Comparison of ENCODE assay signal across 14 cellular contexts in the genomic region with DNA sequence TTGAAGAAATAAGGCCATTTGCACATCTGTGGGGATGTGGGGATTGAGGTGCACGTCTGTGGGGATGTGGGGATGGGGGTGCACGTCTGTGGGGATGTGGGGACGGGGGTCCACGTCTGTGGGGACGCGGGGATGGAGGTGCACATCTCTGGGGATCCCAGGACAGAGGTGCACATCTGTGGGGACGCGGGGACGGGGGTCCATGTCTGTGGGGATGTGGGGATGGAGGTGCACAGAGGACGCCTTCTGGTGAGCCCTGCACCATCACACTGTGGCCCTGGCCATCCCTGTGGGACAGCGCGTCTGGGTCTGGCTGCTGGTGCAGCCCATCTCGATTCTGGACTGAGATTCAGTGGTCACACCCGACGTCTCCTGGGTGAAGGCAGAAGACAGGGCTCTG.
DNase-seq lines count a peak whose midpoint lies in the region; ATAC-seq and TF ChIP-seq lines count a peak whose summit lies in the region.
"Had no signal": no experiment of that assay in that cellular context is flagged by ENCODE, and none has a peak within 500 bp of the region (broad histone marks: within the 10 kb centered on the region; RNA-seq: fewer than 3 reads in every experiment).

No MANE protein-coding gene starts in this region.

- ATAC-seq in Right ventricle myocardium inferior (no peak), left ventricle myocardium superior (no peak), T-helper 17 cell (no peak), aorta (ENCODE audit: low FRiP score) (no peak), HG03097 (IDR thresholded peaks at IDR 0.05; ENCODE audit: low FRiP score, unreplicated experiment) (no peak)
- ATAC-seq in naive thymus-derived CD8-positive, alpha-beta T cell, result no peak

- no peaks in the 10 kb centered on the region for H3K36me3 ChIP-seq in aorta (ENCODE audit: control insufficient read depth in 1 of 2, insufficient read depth in 2 of 2, low read length in 1 of 2)
- no peaks in the 10 kb centered on the region for H3K36me3 ChIP-seq in BE2C

- H3K9me3 Mint-ChIP-seq in naive thymus-derived CD8-positive, alpha-beta T cell, result no peaks in the 10 kb centered on the region

- H3K27me3 ChIP-seq in aorta (ENCODE audit: control insufficient read depth in 1 of 2, insufficient read depth in 2 of 2, low read length in 1 of 2) (no peaks in the 10 kb centered on the region), BE2C (no peaks in the 10 kb centered on the region)

- no peaks in the 10 kb centered on the region for H3K27me3 Mint-ChIP-seq in T-helper 17 cell
- no peaks in the 10 kb centered on the region for H3K27me3 Mint-ChIP-seq in naive thymus-derived CD8-positive, alpha-beta T cell

- H3K27ac Mint-ChIP-seq in T-helper 17 cell, result peak overlapping the region; percentile 97
- peak overlapping the region; percentile 90 to 100 (median 100) for H3K27ac Mint-ChIP-seq in naive thymus-derived CD8-positive, alpha-beta T cell

- intact Hi-C loops in Right ventricle myocardium inferior (cut with DNase I), result no loop called here
- intact Hi-C loops in left ventricle myocardium superior (cut with micrococcal nuclease), result no loop called here
- intact Hi-C loops in aorta (cut with DNase I), result no loop called here

- no peak overlapping the region for H3K4me3 Mint-ChIP-seq in T-helper 17 cell
- H3K4me3 Mint-ChIP-seq in naive thymus-derived CD8-positive, alpha-beta T cell, result no peak overlapping the region

- H3K36me3 Mint-ChIP-seq in T-helper 17 cell (ENCODE audit: low read depth), result peaks cover 6% of the 10 kb centered on the region
- peaks cover 0 to 8% (median 0%) of the 10 kb centered on the region in 3 donors for H3K36me3 Mint-ChIP-seq in naive thymus-derived CD8-positive, alpha-beta T cell

- no peak overlapping the region for H3K27ac ChIP-seq in aorta (ENCODE audit: low read depth in 1 of 2, low read length in 2 of 2)
- H3K27ac ChIP-seq: KMS-11, PC-9 had no signal

- H3K4me1 ChIP-seq in aorta (ENCODE audit: control insufficient read depth in 1 of 2, insufficient read depth in 2 of 2, low read length in 2 of 2) (no peaks in the 10 kb centered on the region), BE2C (no peaks in the 10 kb centered on the region)

- H3K9me3 ChIP-seq in T-helper 17 cell (ENCODE audit: control insufficient read depth, low read length, poor library complexity, severe bottlenecking) (no peaks in the 10 kb centered on the region), aorta (ENCODE audit: control insufficient read depth, low read length) (no peaks in the 10 kb centered on the region), BE2C (no peaks in the 10 kb centered on the region)

- DNase-seq in Right ventricle myocardium inferior (ENCODE audit: missing footprints) (peak; percentile 4), left ventricle myocardium superior (no peak), T-helper 17 cell (no peak), aorta (peak; percentile 34 to 47), BE2C (no peak)
- no peak for DNase-seq in naive thymus-derived CD8-positive, alpha-beta T cell
- DNase-seq: DMS 273 treated with DMSO at 0.1 percent for 48 hours, NCI-H1092 treated with DMSO at 0.1 percent for 48 hours, NCI-H187, NCI-H446, NCI-H774, PC-9 had no signal

- POLR2A ChIA-PET in naive thymus-derived CD8-positive, alpha-beta T cell (lab: Charles Lee), result no interaction called here

- peaks cover 27% of the 10 kb centered on the region for H3K4me1 Mint-ChIP-seq in T-helper 17 cell
- H3K4me1 Mint-ChIP-seq in naive thymus-derived CD8-positive, alpha-beta T cell, result peaks cover 19 to 65% (median 46%) of the 10 kb centered on the region in 4 donors

- no peak for TF ChIP-seq CTCF in BE2C (IDR thresholded peaks at IDR 0.05; ENCODE audit: low read depth, low read length)

- WGBS in aorta, 2 donors, result 93 to 95% methylated on average over 15 of the region's 15 CpGs

- H3K4me3 ChIP-seq in aorta (ENCODE audit: low read length in 2 of 2) (no peak overlapping the region), BE2C (ENCODE audit: low read depth, low read length) (no peak overlapping the region)
- H3K4me3 ChIP-seq: PC-9 had no signal

Comparison
In these comparisons a context has a peak if more than half of its experiments do, and no peak if none do; other contexts are left out.
1. DNase-seq: peak in Right ventricle myocardium inferior (single experiment) and aorta (2 of 2); none in left ventricle myocardium superior (single experiment), T-helper 17 cell (0 of 3), naive thymus-derived CD8-positive, alpha-beta T cell (0 of 10) and BE2C (single experiment).